Comparison of ENCODE assay signal across 17 cellular contexts in genomic region chr3:197000211-197000610, GRCh38. TPM values are rescaled to one million over a fixed set of nuclear protein-coding genes. Genes with fewer than 3 reads are reported as not detected.
DNase-seq lines count a peak whose midpoint lies in the region; ATAC-seq lines count a peak whose summit lies in the region.
"Had no signal": no experiment of that assay in that cellular context is flagged by ENCODE, and none has a peak within 500 bp of the region (broad histone marks: within the 10 kb centered on the region; RNA-seq: fewer than 3 reads in every experiment).

No MANE protein-coding gene starts in this region.

- DNase-seq in A172 (ENCODE audit: low spot score) (peak; percentile 46), ELR (ENCODE audit: low read depth) (peak; percentile 40), NAMALWA (ENCODE audit: low spot score) (peak; percentile 25), dermis blood vessel endothelial cell (peak; percentile 22), NCI-H2081 (lab: John Stamatoyannopoulos, UW) (no peak)
- no peak for DNase-seq in stimulated activated naive CD8-positive, alpha-beta T cell treated with anti-CD3 and anti-CD28 coated beads, Interleukin-15, Interleukin-2, amounts not matched to agents 100 U/mL and 50 U/mL, for 24 hours
- DNase-seq: activated CD4-positive, alpha-beta T cell treated with anti-CD3 and anti-CD28 coated beads for 1 hour; activated CD8-positive, alpha-beta memory T cell treated with anti-CD3 and anti-CD28 coated beads, Interleukin-2, amount 10 ng/mL, durations not matched to agents 7 days and 5 days; amygdala; Caco-2; NCI-H1436 treated with DMSO at 0.1 percent for 48 hours; NCI-H345; SJCRH30; stimulated activated CD4-positive, alpha-beta T cell treated with anti-CD3 and anti-CD28 coated beads, Interleukin-2, amount 100 ng/mL, for 48 hours; substantia nigra had no signal

- no peak for ATAC-seq in GM19452 (IDR thresholded peaks at IDR 0.05; ENCODE audit: unreplicated experiment)
- no peak for ATAC-seq in stimulated activated naive CD8-positive, alpha-beta T cell treated with anti-CD3 and anti-CD28 coated beads, Interleukin-15, Interleukin-2, amounts not matched to agents 100 U/mL and 50 U/mL, for 24 hours
- no peak for ATAC-seq in HG03135 (IDR thresholded peaks at IDR 0.05; ENCODE audit: unreplicated experiment)
- ATAC-seq: activated CD8-positive, alpha-beta memory T cell treated with anti-CD3 and anti-CD28 coated beads, Interleukin-2, amount 10 ng/mL, durations not matched to agents 7 days and 5 days had no signal

RNA-seq across cellular contexts. Expression of gene MELTF, which starts 29.4 kb away (rescaled TPM):
- total RNA-seq in A172 (2014; rRNA removed; shearing (Covaris generic)), result 57.4 and 67.1 TPM in 2 replicates
- total RNA-seq in dermis blood vessel endothelial cell, result 1.8 and 2.0 TPM in 2 replicates

RNA-seq across cellular contexts. Expression of gene PIGZ, which starts 31.6 kb away (rescaled TPM):
- total RNA-seq in A172 (2014; rRNA removed; shearing (Covaris generic)), result 0.59 and 3.2 TPM in 2 replicates
- total RNA-seq in dermis blood vessel endothelial cell, result 3.9 and 7.0 TPM in 2 replicates

RNA-seq across cellular contexts. Expression of gene NCBP2, which starts 57.9 kb away (rescaled TPM):
- total RNA-seq in A172 (2014; rRNA removed; shearing (Covaris generic)), result 90.6 and 107 TPM in 2 replicates
- 65.2 and 65.4 TPM in 2 replicates for total RNA-seq in dermis blood vessel endothelial cell

Comparison
In these comparisons a context has a peak if more than half of its experiments do, and no peak if none do; other contexts are left out.
1. DNase-seq: peak in A172 (single experiment), ELR (single experiment), NAMALWA (single experiment) and dermis blood vessel endothelial cell (single experiment); none in stimulated activated naive CD8-positive, alpha-beta T cell treated with anti-CD3 and anti-CD28 coated beads, Interleukin-15, Interleukin-2, amounts not matched to agents 100 U/mL and 50 U/mL, for 24 hours (single experiment) and NCI-H2081 (0 of 2).
2. RNA of gene MELTF, which starts 29.4 kb away (total RNA-seq): 57.4 to 67.1 TPM in A172; 1.8 to 2.0 TPM in dermis blood vessel endothelial cell; every median in the first group is over 10 times any median in the second.